1 cellular context compared by ENCODE assay signal in the genomic region with DNA sequence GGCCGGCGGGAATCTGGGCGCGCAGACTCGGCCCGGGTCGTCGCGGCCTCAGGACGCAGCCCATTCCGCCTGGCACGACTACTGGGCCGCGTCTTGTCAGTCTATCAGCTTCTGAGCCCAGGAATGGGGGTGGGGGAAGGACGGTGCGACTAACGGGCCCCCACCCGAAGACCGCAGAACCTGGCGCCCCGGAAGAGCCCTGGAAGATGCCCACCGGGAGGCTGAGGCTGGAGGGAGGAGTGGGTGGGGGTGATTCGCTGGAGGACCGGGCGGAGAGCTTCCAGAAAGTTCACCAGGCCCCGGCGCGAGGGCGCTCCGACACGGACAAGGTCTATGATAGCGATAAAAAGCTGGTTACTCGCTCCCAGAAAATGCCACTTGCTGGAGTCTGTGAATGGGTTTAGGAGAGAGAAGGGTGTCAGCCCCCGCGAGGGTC.
TF ChIP-seq lines count a peak whose summit lies in the region.

No MANE protein-coding gene starts in this region.

TF ChIP-seq in IMR-90, 13 proteins besides CTCF, POLR2A, EP300 and RAD21 (continued from another document):
- TF ChIP-seq, protein P1, sequence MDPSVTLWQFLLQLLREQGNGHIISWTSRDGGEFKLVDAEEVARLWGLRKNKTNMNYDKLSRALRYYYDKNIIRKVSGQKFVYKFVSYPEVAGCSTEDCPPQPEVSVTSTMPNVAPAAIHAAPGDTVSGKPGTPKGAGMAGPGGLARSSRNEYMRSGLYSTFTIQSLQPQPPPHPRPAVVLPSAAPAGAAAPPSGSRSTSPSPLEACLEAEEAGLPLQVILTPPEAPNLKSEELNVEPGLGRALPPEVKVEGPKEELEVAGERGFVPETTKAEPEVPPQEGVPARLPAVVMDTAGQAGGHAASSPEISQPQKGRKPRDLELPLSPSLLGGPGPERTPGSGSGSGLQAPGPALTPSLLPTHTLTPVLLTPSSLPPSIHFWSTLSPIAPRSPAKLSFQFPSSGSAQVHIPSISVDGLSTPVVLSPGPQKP (IDR thresholded peaks at IDR 0.05; ENCODE audit: borderline replicate concordance, low read depth, low read length) = no peak
- TF ChIP-seq MAZ (IDR thresholded peaks at IDR 0.05; ENCODE audit: borderline replicate concordance, low read depth, low read length) (no peak), MAFK (IDR thresholded peaks at IDR 0.05; ENCODE audit: low read depth, low read length) (no peak)
